In genomic region chr10:98425511-98426352, GRCh38 we compare ENCODE assay signal across 8 cellular contexts. TPM values are rescaled to one million over a fixed set of nuclear protein-coding genes. Genes with fewer than 3 reads are reported as not detected.
A peak's percentile ranks its signal among the peaks of the same experiment; 100 is the strongest.
DNase-seq lines count a peak whose midpoint lies in the region; ATAC-seq and TF ChIP-seq lines count a peak whose summit lies in the region.

No MANE protein-coding gene starts in this region.

- TF ChIP-seq POLR2A in upper lobe of left lung (IDR thresholded peaks at IDR 0.05): no peak

- H3K4me1 Mint-ChIP-seq in T-helper 2 cell treated with Interferon-gamma antibody and Interleukin-4, amounts not matched to agents 5 μg/mL and 100 μg/mL, for 36 hours (ENCODE audit: low read depth): no peaks in the 10 kb centered on the region

- no peak overlapping the region for H3K27ac ChIP-seq in upper lobe of left lung

- peaks cover 14 to 84% (median 70%) of the 10 kb centered on the region in 4 donors for H3K36me3 ChIP-seq in upper lobe of left lung

- no peaks in the 10 kb centered on the region for H3K27me3 ChIP-seq in upper lobe of left lung

- TF ChIP-seq CTCF in upper lobe of left lung (IDR thresholded peaks at IDR 0.05): peak; percentile 51 to 81 (median 66)

- 89 to 93% methylated on average over 11 to 21 of the region's 21 CpGs for WGBS in upper lobe of left lung, 2 donors

- no peaks in the 10 kb centered on the region for H3K9me3 Mint-ChIP-seq in T-helper 2 cell treated with Interferon-gamma antibody and Interleukin-4, amounts not matched to agents 5 μg/mL and 100 μg/mL, for 36 hours

- H3K4me3 Mint-ChIP-seq in T-helper 2 cell treated with Interferon-gamma antibody and Interleukin-4, amounts not matched to agents 5 μg/mL and 100 μg/mL, for 36 hours: no peak overlapping the region

- no peaks in the 10 kb centered on the region for H3K27me3 Mint-ChIP-seq in T-helper 2 cell treated with Interferon-gamma antibody and Interleukin-4, amounts not matched to agents 5 μg/mL and 100 μg/mL, for 36 hours (ENCODE audit: low read depth)

- ATAC-seq in GM19023 (IDR thresholded peaks at IDR 0.05; ENCODE audit: unreplicated experiment) (peak; percentile 73), upper lobe of left lung (ENCODE audit: low FRiP score in 2 of 2) (peak; percentile 69 to 72), GM21423 (IDR thresholded peaks at IDR 0.05; ENCODE audit: unreplicated experiment) (no peak)

- H3K9me3 ChIP-seq in upper lobe of left lung: no peaks in the 10 kb centered on the region

- DNase-seq in CD1c-positive myeloid dendritic cell (ENCODE audit: extremely low spot score) (peak; percentile 55), HT-29 (ENCODE audit: low spot score) (peak; percentile 47), lung microvascular endothelial cell (ENCODE audit: low read depth in 2 of 2) (peak; percentile 63 to 64), upper lobe of left lung (peak in 1 of 2 donors; percentile 81)
- DNase-seq in T-helper 2 cell treated with Interferon-gamma antibody and Interleukin-4, amounts not matched to agents 5 μg/mL and 100 μg/mL, for 36 hours (ENCODE audit: low spot score): peak; percentile 18
- peak; percentile 28 for DNase-seq in central memory CD4-positive, alpha-beta T cell

- H3K4me1 ChIP-seq in upper lobe of left lung: no peaks in the 10 kb centered on the region

- no peak overlapping the region for H3K27ac Mint-ChIP-seq in T-helper 2 cell treated with Interferon-gamma antibody and Interleukin-4, amounts not matched to agents 5 μg/mL and 100 μg/mL, for 36 hours

- TF ChIP-seq EP300 in upper lobe of left lung (IDR thresholded peaks at IDR 0.05): no peak

- peaks cover 16% of the 10 kb centered on the region for H3K36me3 Mint-ChIP-seq in T-helper 2 cell treated with Interferon-gamma antibody and Interleukin-4, amounts not matched to agents 5 μg/mL and 100 μg/mL, for 36 hours (ENCODE audit: low read depth)

- H3K4me3 ChIP-seq in upper lobe of left lung: no peak overlapping the region

RNA-seq across cellular contexts. Expression of gene PYROXD2, which starts 10.8 kb away (rescaled TPM):
- total RNA-seq in HT-29 (2014; rRNA removed; shearing (Covaris generic)): 10.8 and 20.9 TPM in 2 replicates
- total RNA-seq in lung microvascular endothelial cell (0.99 and 4.6 TPM in 2 replicates), upper lobe of left lung (10 to 100 TPM in 3 of 6 donors, 1 to 10 TPM in 3; 6.5 to 29.3 (median 9.3) TPM)

RNA-seq across cellular contexts. Expression of gene HPS1, which starts 21.0 kb away (rescaled TPM):
- 44.2 and 49.8 TPM in 2 replicates for total RNA-seq in HT-29 (2014; rRNA removed; shearing (Covaris generic))
- total RNA-seq in lung microvascular endothelial cell (17.9 and 18.1 TPM in 2 replicates), upper lobe of left lung (100 to 1,000 TPM in 2 of 6 donors, 10 to 100 TPM in 4; 45.8 to 103 (median 87.0) TPM)
